ENCODE assay signal across 9 cellular contexts in the genomic region with DNA sequence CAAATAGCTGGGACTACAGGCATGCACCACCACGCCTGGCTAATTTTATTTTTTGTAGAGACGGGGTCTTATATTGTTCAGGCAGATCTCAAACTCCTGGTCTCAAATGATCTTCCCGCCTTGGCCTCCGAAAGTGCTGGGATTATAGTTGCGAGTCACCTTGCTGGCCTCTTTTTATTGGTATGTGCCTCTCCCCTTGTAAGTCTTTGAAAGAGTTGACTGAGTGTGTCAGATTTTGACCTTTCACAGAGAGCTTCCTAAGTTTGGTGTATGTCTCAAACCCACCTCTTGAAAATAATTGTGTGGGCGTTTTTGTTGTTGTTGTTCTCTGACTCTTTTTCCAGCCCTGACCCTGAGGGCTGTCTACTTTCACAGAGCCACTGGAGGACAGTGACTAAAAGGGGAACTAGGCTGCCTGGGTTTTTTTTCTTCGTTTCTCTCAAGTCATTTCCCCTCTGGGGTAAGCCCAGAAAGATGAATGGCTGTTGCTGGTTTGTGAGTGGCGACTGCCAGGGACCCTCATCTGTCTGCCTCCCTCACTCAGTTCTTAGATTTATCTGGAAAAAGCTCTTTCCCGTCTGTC.
DNase-seq lines count a peak whose midpoint lies in the region; ATAC-seq and TF ChIP-seq lines count a peak whose summit lies in the region.
"Had no signal": no experiment of that assay in that cellular context is flagged by ENCODE, and none has a peak within 500 bp of the region (broad histone marks: within the 10 kb centered on the region; RNA-seq: fewer than 3 reads in every experiment).

No MANE protein-coding gene starts in this region.

- CTCF ChIA-PET in Calu3 (lab: Charles Lee): interaction anchor here (0.6 to 0.9 kb wide), 4 partner anchors 91 to 184 kb away, joined by 3 to 7 read pairs (median 3); no protein-coding TSS in a partner anchor

- ATAC-seq in heart left ventricle: peak; percentile 27 to 53 (median 34)
- ATAC-seq in Right ventricle myocardium inferior: no peak
- ATAC-seq in HG03135 (IDR thresholded peaks at IDR 0.05; ENCODE audit: unreplicated experiment): peak; percentile 64
- ATAC-seq in upper lobe of left lung (ENCODE audit: low FRiP score in 2 of 2): peak in 1 of 2 donors; percentile 68

- no peaks in the 10 kb centered on the region for H3K27me3 ChIP-seq in heart left ventricle
- no peaks in the 10 kb centered on the region for H3K27me3 ChIP-seq in upper lobe of left lung

- peaks cover 2% of the 10 kb centered on the region for H3K9me3 Mint-ChIP-seq in Calu3 (ENCODE audit: low read depth, unreplicated experiment)

- H3K27ac Mint-ChIP-seq in Calu3 (ENCODE audit: unreplicated experiment): no peak overlapping the region

- H3K4me1 Mint-ChIP-seq in Calu3 (ENCODE audit: low read depth, unreplicated experiment): peaks cover 20% of the 10 kb centered on the region

- H3K4me1 ChIP-seq in heart left ventricle (peaks cover 8 to 50% (median 28%) of the 10 kb centered on the region in 12 donors), upper lobe of left lung (peaks cover 29 to 39% (median 34%) of the 10 kb centered on the region in 4 donors)

- TF ChIP-seq EP300 in upper lobe of left lung (IDR thresholded peaks at IDR 0.05): no peak

- peak overlapping the region in 1 of 12 donors; percentile 8 for H3K4me3 ChIP-seq in heart left ventricle
- no peak overlapping the region for H3K4me3 ChIP-seq in upper lobe of left lung

- TF ChIP-seq CTCF in heart left ventricle (IDR thresholded peaks at IDR 0.05): no peak
- no peak for TF ChIP-seq CTCF in upper lobe of left lung (IDR thresholded peaks at IDR 0.05)
- TF ChIP-seq CTCF in Calu3 (IDR thresholded peaks at IDR 0.05; ENCODE audit: unreplicated experiment): no peak

- H3K27me3 Mint-ChIP-seq in Calu3 (ENCODE audit: unreplicated experiment): peaks cover 13% of the 10 kb centered on the region

- WGBS in heart left ventricle, 4 donors: 71 to 75% (median 72%) methylated on average over 9 of the region's 9 CpGs
- WGBS in upper lobe of left lung, 2 donors: 65 to 69% methylated on average over 9 of the region's 9 CpGs

- H3K4me3 Mint-ChIP-seq in Calu3 (ENCODE audit: low read depth, unreplicated experiment): no peak overlapping the region

- no TSS peak for BruUV-seq in Calu3 (replicated peaks; lab: Mats Ljungman, UMichigan)

- TF ChIP-seq POLR2A in heart left ventricle (IDR thresholded peaks at IDR 0.05) (no peak), upper lobe of left lung (IDR thresholded peaks at IDR 0.05) (peak in 1 of 4 donors; percentile 13)

- H3K36me3 Mint-ChIP-seq in Calu3 (ENCODE audit: insufficient read depth, unreplicated experiment): no peaks in the 10 kb centered on the region

- no peaks in the 10 kb centered on the region for H3K36me3 ChIP-seq in heart left ventricle
- H3K36me3 ChIP-seq in upper lobe of left lung: no peaks in the 10 kb centered on the region

- peaks cover 0 to 12% (median 0%) of the 10 kb centered on the region in 12 donors for H3K9me3 ChIP-seq in heart left ventricle
- H3K9me3 ChIP-seq in upper lobe of left lung: peaks cover 0 to 3% (median 1%) of the 10 kb centered on the region in 4 donors

- intact Hi-C loops in heart left ventricle (cut with DNase I): loop anchor here in 2 of 10 donors (5.0 kb wide), 2 partner anchors 50 to 115 kb away; no protein-coding TSS in a partner anchor
- intact Hi-C loops in Right ventricle myocardium inferior (cut with DNase I): loop anchor here (5.0 kb wide), 1 partner anchor 125 kb away; no protein-coding TSS in a partner anchor
- intact Hi-C loops in Calu3 (cut with micrococcal nuclease; ENCODE audit: unreplicated experiment): no loop called here

- DNase-seq in heart left ventricle: peak in 3 of 5 donors; percentile 23 to 38 (median 28)
- no peak for DNase-seq in Right ventricle myocardium inferior (ENCODE audit: missing footprints)
- DNase-seq in upper lobe of left lung: no peak
- DNase-seq in Calu3: no peak
- no peak for DNase-seq in dermis blood vessel endothelial cell
- no peak for DNase-seq in islet precursor cell
- DNase-seq: amniotic stem cell had no signal

- H3K27ac ChIP-seq in heart left ventricle (peak overlapping the region in 10 of 12 donors; percentile 2 to 77 (median 49)), cingulate gyrus (ENCODE audit: low read depth, low read length) (peak overlapping the region; percentile 43), upper lobe of left lung (peak overlapping the region; percentile 3 to 62 (median 42))

Comparison
In these comparisons a context has a peak if more than half of its experiments do, and no peak if none do; other contexts are left out.
1. DNase-seq: peak in heart left ventricle (3 of 5); none in Right ventricle myocardium inferior (single experiment), upper lobe of left lung (0 of 2), Calu3 (single experiment), dermis blood vessel endothelial cell (single experiment) and islet precursor cell (single experiment).
2. Peak in every context shown above with its lines, with median percentiles within 50 percentile points of each other: H3K27ac ChIP-seq.